ENCODE assay signal across 2 cellular contexts in the genomic region with DNA sequence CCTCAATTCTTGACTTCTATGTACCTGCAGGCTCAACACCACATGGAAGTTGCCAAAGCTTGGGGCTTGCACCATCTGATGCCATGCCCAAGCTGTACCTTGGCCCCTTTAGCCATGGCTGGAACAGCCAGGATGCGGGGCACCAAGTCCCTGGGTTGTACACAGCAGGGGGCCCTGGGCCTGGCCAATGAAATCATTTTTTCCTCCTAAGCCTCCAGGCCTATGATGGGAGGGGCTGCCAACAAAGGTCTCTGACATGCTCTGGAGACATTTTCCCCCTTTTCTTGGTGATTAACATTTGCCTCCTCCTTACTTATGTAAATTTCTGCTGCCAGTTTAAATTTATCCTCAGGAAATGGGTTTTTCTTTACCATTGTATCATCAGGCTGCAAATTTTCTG.
A peak's percentile ranks its signal among the peaks of the same experiment; 100 is the strongest.
TF ChIP-seq lines count a peak whose summit lies in the region.

No MANE protein-coding gene starts in this region.

TF ChIP-seq in A549, 52 proteins besides CTCF, POLR2A, EP300 and RAD21 (continued from another document):
- TF ChIP-seq CBX2 (IDR thresholded peaks at IDR 0.05; ENCODE audit: borderline replicate concordance, low read depth), result no peak
- no peak for TF ChIP-seq TFCP2L1 (CRISPR knock-in tag; IDR thresholded peaks at IDR 0.05)
- TF ChIP-seq, protein P1, sequence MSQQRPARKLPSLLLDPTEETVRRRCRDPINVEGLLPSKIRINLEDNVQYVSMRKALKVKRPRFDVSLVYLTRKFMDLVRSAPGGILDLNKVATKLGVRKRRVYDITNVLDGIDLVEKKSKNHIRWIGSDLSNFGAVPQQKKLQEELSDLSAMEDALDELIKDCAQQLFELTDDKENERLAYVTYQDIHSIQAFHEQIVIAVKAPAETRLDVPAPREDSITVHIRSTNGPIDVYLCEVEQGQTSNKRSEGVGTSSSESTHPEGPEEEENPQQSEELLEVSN (IDR thresholded peaks at IDR 0.05; ENCODE audit: borderline replicate concordance, low read depth), result no peak
- TF ChIP-seq MAFK (IDR thresholded peaks at IDR 0.05; ENCODE audit: partially characterized antibody), result no peak
TF ChIP-seq in A549: peak in this region for 1.

TF ChIP-seq in HEK293, 187 proteins besides CTCF, POLR2A, EP300 and RAD21 (continued from another document):
- TF ChIP-seq, protein P2, sequence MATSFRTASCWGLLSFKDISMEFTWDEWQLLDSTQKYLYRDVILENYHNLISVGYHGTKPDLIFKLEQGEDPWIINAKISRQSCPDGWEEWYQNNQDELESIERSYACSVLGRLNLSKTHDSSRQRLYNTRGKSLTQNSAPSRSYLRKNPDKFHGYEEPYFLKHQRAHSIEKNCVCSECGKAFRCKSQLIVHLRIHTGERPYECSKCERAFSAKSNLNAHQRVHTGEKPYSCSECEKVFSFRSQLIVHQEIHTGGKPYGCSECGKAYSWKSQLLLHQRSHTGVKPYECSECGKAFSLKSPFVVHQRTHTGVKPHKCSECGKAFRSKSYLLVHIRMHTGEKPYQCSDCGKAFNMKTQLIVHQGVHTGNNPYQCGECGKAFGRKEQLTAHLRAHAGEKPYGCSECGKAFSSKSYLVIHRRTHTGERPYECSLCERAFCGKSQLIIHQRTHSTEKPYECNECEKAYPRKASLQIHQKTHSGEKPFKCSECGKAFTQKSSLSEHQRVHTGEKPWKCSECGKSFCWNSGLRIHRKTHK (tag by site-specific recombination; IDR thresholded peaks at IDR 0.05), result no peak
- TF ChIP-seq WT1 (tag by site-specific recombination; IDR thresholded peaks at IDR 0.05) (no peak), BCL11B (tag by site-specific recombination; IDR thresholded peaks at IDR 0.05; ENCODE audit: low read depth) (no peak), TRIM28 (IDR thresholded peaks at IDR 0.05; ENCODE audit: borderline replicate concordance, low read length) (0 out of 2 replicates have a peak, but pooled peaks have one; percentile 42), SETDB1 (IDR thresholded peaks at IDR 0.05; ENCODE audit: insufficient read length, low read length) (peak; percentile 50), HOXA7 (CRISPR knock-in tag; IDR thresholded peaks at IDR 0.05; ENCODE audit: borderline replicate concordance) (no peak), ZNF626 (tag by site-specific recombination; IDR thresholded peaks at IDR 0.05) (no peak), ZNF585B (tag by site-specific recombination; IDR thresholded peaks at IDR 0.05) (peak; percentile 77), KLF7 (tag by site-specific recombination; IDR thresholded peaks at IDR 0.05; ENCODE audit: borderline replicate concordance) (no peak)
- TF ChIP-seq, protein P3, sequence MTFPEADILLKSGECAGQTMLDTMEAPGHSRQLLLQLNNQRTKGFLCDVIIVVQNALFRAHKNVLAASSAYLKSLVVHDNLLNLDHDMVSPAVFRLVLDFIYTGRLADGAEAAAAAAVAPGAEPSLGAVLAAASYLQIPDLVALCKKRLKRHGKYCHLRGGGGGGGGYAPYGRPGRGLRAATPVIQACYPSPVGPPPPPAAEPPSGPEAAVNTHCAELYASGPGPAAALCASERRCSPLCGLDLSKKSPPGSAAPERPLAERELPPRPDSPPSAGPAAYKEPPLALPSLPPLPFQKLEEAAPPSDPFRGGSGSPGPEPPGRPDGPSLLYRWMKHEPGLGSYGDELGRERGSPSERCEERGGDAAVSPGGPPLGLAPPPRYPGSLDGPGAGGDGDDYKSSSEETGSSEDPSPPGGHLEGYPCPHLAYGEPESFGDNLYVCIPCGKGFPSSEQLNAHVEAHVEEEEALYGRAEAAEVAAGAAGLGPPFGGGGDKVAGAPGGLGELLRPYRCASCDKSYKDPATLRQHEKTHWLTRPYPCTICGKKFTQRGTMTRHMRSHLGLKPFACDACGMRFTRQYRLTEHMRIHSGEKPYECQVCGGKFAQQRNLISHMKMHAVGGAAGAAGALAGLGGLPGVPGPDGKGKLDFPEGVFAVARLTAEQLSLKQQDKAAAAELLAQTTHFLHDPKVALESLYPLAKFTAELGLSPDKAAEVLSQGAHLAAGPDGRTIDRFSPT (tag by site-specific recombination; IDR thresholded peaks at IDR 0.05), result no peak
- TF ChIP-seq, protein P4, sequence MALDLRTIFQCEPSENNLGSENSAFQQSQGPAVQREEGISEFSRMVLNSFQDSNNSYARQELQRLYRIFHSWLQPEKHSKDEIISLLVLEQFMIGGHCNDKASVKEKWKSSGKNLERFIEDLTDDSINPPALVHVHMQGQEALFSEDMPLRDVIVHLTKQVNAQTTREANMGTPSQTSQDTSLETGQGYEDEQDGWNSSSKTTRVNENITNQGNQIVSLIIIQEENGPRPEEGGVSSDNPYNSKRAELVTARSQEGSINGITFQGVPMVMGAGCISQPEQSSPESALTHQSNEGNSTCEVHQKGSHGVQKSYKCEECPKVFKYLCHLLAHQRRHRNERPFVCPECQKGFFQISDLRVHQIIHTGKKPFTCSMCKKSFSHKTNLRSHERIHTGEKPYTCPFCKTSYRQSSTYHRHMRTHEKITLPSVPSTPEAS (tag by site-specific recombination; IDR thresholded peaks at IDR 0.05), result no peak
